ENCODE assay signal across 16 cellular contexts in genomic region chr12:26062006-26062405, GRCh38.
DNase-seq lines count a peak whose midpoint lies in the region; ATAC-seq and TF ChIP-seq lines count a peak whose summit lies in the region.
"Had no signal": no experiment of that assay in that cellular context is flagged by ENCODE, and none has a peak within 500 bp of the region (broad histone marks: within the 10 kb centered on the region; RNA-seq: fewer than 3 reads in every experiment).

No MANE protein-coding gene starts in this region.

- TF ChIP-seq CTCF in Panc1 (IDR thresholded peaks at IDR 0.05) = no peak
- TF ChIP-seq CTCF in stomach (IDR thresholded peaks at IDR 0.05) = no peak

- no TSS peak for BruUV-seq in Panc1 (replicated peaks; lab: Mats Ljungman, UMichigan)

- TF ChIP-seq POLR2A in stomach (IDR thresholded peaks at IDR 0.05) = no peak

- ATAC-seq in Panc1 (no peak), left lobe of liver (peak; percentile 75)

- intact Hi-C loops in Panc1 (cut with micrococcal nuclease; ENCODE audit: unreplicated experiment) (no loop called here), stomach (cut with DNase I; ENCODE audit: low total_unique reads) (no loop called here)

- H2AFZ ChIP-seq in GM23248 (no peak overlapping the region), neuronal stem cell (ENCODE audit: low read length) (no peak overlapping the region)

- no peaks in the 10 kb centered on the region for H3K9me2 ChIP-seq in GM23248 (ENCODE audit: insufficient read depth)

- no peak overlapping the region for H3K18ac ChIP-seq in neuronal stem cell (ENCODE audit: low read length)

- peaks cover 13% of the 10 kb centered on the region; the same call in 1 of the 2 replicates for H3F3A ChIP-seq in GM23248 (ENCODE audit: insufficient read depth)

- H3K23ac ChIP-seq in neuronal stem cell (ENCODE audit: low read depth, low read length, poor library complexity) = no peak overlapping the region

- H3K14ac ChIP-seq in neuronal stem cell (ENCODE audit: low read length) = no peak overlapping the region

- H2BK12ac ChIP-seq in neuronal stem cell (ENCODE audit: low read length) = no peak overlapping the region

- H3K36me3 ChIP-seq in GM23248 (ENCODE audit: low read depth) (peaks cover 19% of the 10 kb centered on the region; the same call in 1 of the 2 replicates), Panc1 (ENCODE audit: control insufficient read depth, insufficient read depth, low read length) (no peaks in the 10 kb centered on the region), stomach (no peaks in the 10 kb centered on the region), neuronal stem cell (replicated peaks in 1 of 2; ENCODE audit: control insufficient read depth in 2 of 2, insufficient read depth in 2 of 2, low read length in 2 of 2) (peaks cover 2 to 37% of the 10 kb centered on the region in 2 donors)
- H3K36me3 ChIP-seq: BLaER1, HAP-1 had no signal

- no peak overlapping the region for H3K4me2 ChIP-seq in GM23248 (ENCODE audit: unreplicated experiment)
- H3K4me2 ChIP-seq in neuronal stem cell (ENCODE audit: insufficient read depth, low read length, poor library complexity, severe bottlenecking) = no peak overlapping the region
- H3K4me2 ChIP-seq: BLaER1, KMS-11 had no signal

- H3K27me3 ChIP-seq in GM23248 (replicated peaks; ENCODE audit: insufficient read depth) (no peaks in the 10 kb centered on the region), Panc1 (ENCODE audit: control insufficient read depth, insufficient read depth, low read length) (no peaks in the 10 kb centered on the region), stomach (no peaks in the 10 kb centered on the region), neuronal stem cell (ENCODE audit: control insufficient read depth in 3 of 3, insufficient read depth in 3 of 3, low read depth in 1 of 3, low read length in 3 of 3) (peaks cover 0 to 2% (median 0%) of the 10 kb centered on the region in 3 experiments)
- H3K27me3 ChIP-seq: BLaER1 had no signal

- no peak overlapping the region for H2BK5ac ChIP-seq in neuronal stem cell (ENCODE audit: low read length)

- H3K79me1 ChIP-seq in neuronal stem cell (ENCODE audit: low read depth, low read length) = no peaks in the 10 kb centered on the region

- no peaks in the 10 kb centered on the region for H4K20me1 ChIP-seq in GM23248 (ENCODE audit: insufficient read depth)
- H4K20me1 ChIP-seq: BLaER1 had no signal

- TF ChIP-seq EP300 in stomach (IDR thresholded peaks at IDR 0.05) = no peak

- H2BK120ac ChIP-seq in neuronal stem cell (ENCODE audit: low read depth, low read length) = no peak overlapping the region

- H4K91ac ChIP-seq in neuronal stem cell (ENCODE audit: low read depth, low read length, poor library complexity) = no peak overlapping the region

- no peak overlapping the region for H2BK15ac ChIP-seq in neuronal stem cell (ENCODE audit: low read length)

- H3K9me3 ChIP-seq in GM23248 (ENCODE audit: low read depth) (no peaks in the 10 kb centered on the region), Panc1 (ENCODE audit: control insufficient read depth, insufficient read depth, low read depth, low read length) (no peaks in the 10 kb centered on the region), stomach (no peaks in the 10 kb centered on the region), neuronal stem cell (replicated peaks in 1 of 2; ENCODE audit: control insufficient read depth in 2 of 2, insufficient read depth in 1 of 2, low read depth in 1 of 2, low read length in 2 of 2) (peaks cover 0 to 4% of the 10 kb centered on the region in 2 donors)
- H3K9me3 ChIP-seq: BLaER1, HAP-1 had no signal

- peaks cover 97% of the 10 kb centered on the region for H3K79me2 ChIP-seq in GM23248 (ENCODE audit: insufficient read depth)

- no peak overlapping the region for H2AK5ac ChIP-seq in neuronal stem cell (ENCODE audit: low read depth, low read length)

- POLR2A ChIA-PET in Panc1 (lab: Charles Lee) = interaction anchor here (0.6 to 1.0 kb wide), 2 partner anchors 48 to 477 kb away, joined by 3 read pairs; no protein-coding TSS in a partner anchor
- POLR2A ChIA-PET in HEK293T (lab: Yijun Ruan, JAX) = no interaction called here

- no peak overlapping the region for H4K8ac ChIP-seq in neuronal stem cell (ENCODE audit: low read depth, low read length)

- H3K9ac ChIP-seq in GM23248 (no peak overlapping the region), neuronal stem cell (ENCODE audit: low read depth, low read length, poor library complexity) (no peak overlapping the region)
- H3K9ac ChIP-seq: BLaER1, KMS-11 had no signal

- peak overlapping the region; percentile 37 for H3K27ac ChIP-seq in GM23248
- peak overlapping the region; percentile 65 for H3K27ac ChIP-seq in Panc1 (ENCODE audit: low read length)
- H3K27ac ChIP-seq in stomach = no peak overlapping the region
- H3K27ac ChIP-seq in neuronal stem cell (replicated peaks; ENCODE audit: low read length) = no peak overlapping the region
- H3K27ac ChIP-seq: BLaER1, HL-60, KMS-11 had no signal

- H3K4ac ChIP-seq in neuronal stem cell (ENCODE audit: low read length) = no peak overlapping the region

- DNase-seq in GM23248 (no peak), HuH-7.5 (ENCODE audit: low spot score) (peak; percentile 10), Panc1 (ENCODE audit: low read depth, low spot score) (no peak), left lobe of liver (ENCODE audit: low spot score) (no peak), stomach (no peak), GF-D8 (lab: John Stamatoyannopoulos, UW) (no peak), HEK293T (ENCODE audit: extremely low spot score) (no peak), neuronal stem cell (ENCODE audit: low spot score) (no peak)
- DNase-seq: 8988T; Calu3; CD4-positive, alpha-beta memory T cell; DMS79 treated with DMSO at 0.1 percent for 48 hours had no signal

- in situ Hi-C loops in GM23248 (cut with MboI) (no loop called here), Panc1 (cut with HindIII; ENCODE audit: low pct_unique_long_range_greater_than_20kb, low sequenced_read_pairs) (no loop called here)

- CTCF ChIA-PET in Panc1 (lab: Charles Lee) = interaction anchor here (0.6 kb wide), 1 partner anchor 383 kb away, joined by 3 read pairs; no protein-coding TSS in a partner anchor
- CTCF ChIA-PET in HEK293T (lab: Yijun Ruan, JAX) = no interaction called here

- H3K4me1 ChIP-seq in GM23248 (ENCODE audit: insufficient read depth) (peaks cover 14% of the 10 kb centered on the region), Panc1 (ENCODE audit: control insufficient read depth, insufficient read depth, low read length) (peaks cover 16% of the 10 kb centered on the region), stomach (no peaks in the 10 kb centered on the region), neuronal stem cell (ENCODE audit: control insufficient read depth in 2 of 2, insufficient read depth in 1 of 2, low read depth in 1 of 2, low read length in 2 of 2) (no peaks in the 10 kb centered on the region)
- H3K4me1 ChIP-seq: BLaER1, HAP-1 had no signal

- WGBS in GM23248 (ENCODE audit: low coverage in 1 of 2, low lambda C conversion rate in 2 of 2, missing lambda C conversion rate in 2 of 2), 2 experiments = 97 to 99% methylated on average over 3 of the region's 3 CpGs
- 92 to 99% (median 96%) methylated on average over 3 of the region's 3 CpGs for WGBS in stomach, 5 donors
- WGBS in neuronal stem cell (ENCODE audit: extremely low coverage in 2 of 2, insufficient read length in 2 of 2, insufficient replicate concordance in 1 of 2), 2 donors = no CpG with 5 or more reads among the region's 3 CpGs

- H3K4me3 ChIP-seq in GM23248 (no peak overlapping the region), Panc1 (ENCODE audit: low read depth in 2 of 2, low read length in 2 of 2) (no peak overlapping the region), stomach (no peak overlapping the region), neuronal stem cell (ENCODE audit: low read length in 2 of 2) (no peak overlapping the region)
- H3K4me3 ChIP-seq: BLaER1, HAP-1 had no signal

TF ChIP-seq in HEK293T, 16 proteins besides CTCF, POLR2A, EP300 and RAD21:
- no peak for TF ChIP-seq L3MBTL2 (conservative IDR thresholded peaks at IDR 0.05)
- no peak for TF ChIP-seq CTBP1 (IDR thresholded peaks at IDR 0.05; ENCODE audit: borderline replicate concordance)
- no peak for TF ChIP-seq BHLHE40 (IDR thresholded peaks at IDR 0.05; ENCODE audit: borderline replicate concordance)
- no peak for TF ChIP-seq HDGF (IDR thresholded peaks at IDR 0.05; ENCODE audit: borderline replicate concordance)
- TF ChIP-seq SP1 (IDR thresholded peaks at IDR 0.05) = no peak
- TF ChIP-seq NFRKB (IDR thresholded peaks at IDR 0.05) = no peak
- no peak for TF ChIP-seq SUZ12 (IDR thresholded peaks at IDR 0.05)
- no peak for TF ChIP-seq ARNT (IDR thresholded peaks at IDR 0.05)
- no peak for TF ChIP-seq ZNF384 (IDR thresholded peaks at IDR 0.05)
- TF ChIP-seq FOXM1 (IDR thresholded peaks at IDR 0.05; ENCODE audit: borderline replicate concordance) = no peak

Comparison
In these comparisons a context has a peak if more than half of its experiments do, and no peak if none do; other contexts are left out.
1. H3K27ac ChIP-seq: peak in GM23248 (single experiment) and Panc1 (single experiment); none in stomach (0 of 5) and neuronal stem cell (single experiment).